In genomic region chr11:33560729-33561128, GRCh38 we compare ENCODE assay signal across 21 cellular contexts.
"Had no signal": no experiment of that assay in that cellular context is flagged by ENCODE, and none has a peak within 500 bp of the region (broad histone marks: within the 10 kb centered on the region; RNA-seq: fewer than 3 reads in every experiment).

No MANE protein-coding gene starts in this region.

- H3K9me3 ChIP-seq: MG63 had no signal

- H3K36me3 ChIP-seq: MG63, SJSA1 had no signal

- DNase-seq: Karpas-422, KG1, MG63, NCI-H1092, NCI-H1105 treated with DMSO at 0.1 percent for 48 hours, NCI-H1417 treated with DMSO at 0.1 percent for 48 hours, NCI-H146, NCI-H1694 treated with DMSO at 0.1 percent for 48 hours, NCI-H1930, NCI-H2107, NCI-H2227 treated with DMSO at 0.1 percent for 48 hours, NCI-H524, NCI-H526 treated with DMSO at 0.1 percent for 48 hours, NCI-H82, Right ventricle myocardium superior, RPMI8226, SIG-M5, T-helper 2 cell had no signal

- H3K4me3 ChIP-seq: MG63, SJSA1, SK-N-MC had no signal

- H3K27ac ChIP-seq: HL-60, SJSA1, SK-N-MC had no signal
